ENCODE assay signal across 9 cellular contexts in the genomic region with DNA sequence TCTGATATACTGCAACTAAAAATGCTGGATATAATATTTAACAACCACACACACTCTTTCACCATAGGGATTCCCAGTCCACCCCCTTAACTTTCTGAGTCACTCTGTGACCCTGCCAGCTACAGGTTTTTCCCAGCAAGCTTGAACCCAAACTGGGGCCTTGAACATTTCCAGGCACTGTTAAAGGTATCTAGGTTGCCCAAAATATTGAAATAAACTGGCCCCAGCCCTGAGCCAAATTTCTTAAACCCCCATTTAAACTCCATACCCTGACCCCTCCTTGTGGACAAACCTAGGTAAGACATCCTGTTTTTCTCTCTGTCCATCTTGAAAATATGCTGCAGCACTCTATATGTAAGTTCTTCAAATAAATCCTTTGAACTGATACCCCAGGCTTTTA.
A peak's percentile ranks its signal among the peaks of the same experiment; 100 is the strongest.
DNase-seq lines count a peak whose midpoint lies in the region; ATAC-seq and TF ChIP-seq lines count a peak whose summit lies in the region.
"Had no signal": no experiment of that assay in that cellular context is flagged by ENCODE, and none has a peak within 500 bp of the region (broad histone marks: within the 10 kb centered on the region; RNA-seq: fewer than 3 reads in every experiment).

No MANE protein-coding gene starts in this region.

- peak; percentile 61 for TF ChIP-seq CTCF in WERI-Rb-1 (IDR thresholded peaks at IDR 0.05; ENCODE audit: low read depth, low read length)

- no peak overlapping the region for H3K4me3 ChIP-seq in WERI-Rb-1 (ENCODE audit: low read depth, low read length)

- in situ Hi-C loops in KBM-7 (cut with MboI; ENCODE audit: low pct_unique_long_range_greater_than_20kb, low sequenced_read_pairs): no loop called here

- H3K9me3 ChIP-seq in WERI-Rb-1 (ENCODE audit: severe bottlenecking): no peaks in the 10 kb centered on the region
- H3K9me3 ChIP-seq: neutrophil had no signal

- DNase-seq in DMS53 (lab: John Stamatoyannopoulos, UW): peak; percentile 63
- no peak for DNase-seq in DMS53 treated with DMSO at 0.1 percent for 48 hours (lab: John Stamatoyannopoulos, UW; ENCODE audit: unreplicated experiment)
- peak; percentile 69 for DNase-seq in KBM-7
- no peak for DNase-seq in WERI-Rb-1
- peak; percentile 33 for DNase-seq in kidney tubule cell (ENCODE audit: low spot score)
- DNase-seq in NCI-H1930 (lab: John Stamatoyannopoulos, UW): no peak
- DNase-seq in activated gamma-delta T cell treated with Interleukin-2 at 50 U/mL for 16 hours: no peak

- ATAC-seq in HG03039 (IDR thresholded peaks at IDR 0.05; ENCODE audit: unreplicated experiment): no peak

- no peaks in the 10 kb centered on the region for H3K27me3 ChIP-seq in WERI-Rb-1 (ENCODE audit: insufficient read depth, low read depth, severe bottlenecking)

- no peak overlapping the region for H3K27ac ChIP-seq in WERI-Rb-1
- H3K27ac ChIP-seq: neutrophil had no signal

- H3K36me3 ChIP-seq in WERI-Rb-1: no peaks in the 10 kb centered on the region
- H3K36me3 ChIP-seq: neutrophil had no signal

Comparison
In these comparisons a context has a peak if more than half of its experiments do, and no peak if none do; other contexts are left out.
1. DNase-seq: peak in DMS53 (single experiment), KBM-7 (single experiment) and kidney tubule cell (single experiment); none in DMS53 treated with DMSO at 0.1 percent for 48 hours (single experiment), WERI-Rb-1 (single experiment), NCI-H1930 (0 of 2) and activated gamma-delta T cell treated with Interleukin-2 at 50 U/mL for 16 hours (single experiment).